9 cellular contexts compared by ENCODE assay signal in genomic region chr6:69732640-69733039, GRCh38.
A peak's percentile ranks its signal among the peaks of the same experiment; 100 is the strongest.
DNase-seq lines count a peak whose midpoint lies in the region; ATAC-seq and TF ChIP-seq lines count a peak whose summit lies in the region.
"Had no signal": no experiment of that assay in that cellular context is flagged by ENCODE, and none has a peak within 500 bp of the region (broad histone marks: within the 10 kb centered on the region; RNA-seq: fewer than 3 reads in every experiment).

No MANE protein-coding gene starts in this region.

- peaks cover 3% of the 10 kb centered on the region for H3K4me1 Mint-ChIP-seq in chondrocyte (ENCODE audit: low read depth)

- TF ChIP-seq CTCF in chondrocyte (IDR thresholded peaks at IDR 0.05): peak; percentile 81

- no peak overlapping the region for H3K27ac Mint-ChIP-seq in chondrocyte (ENCODE audit: unreplicated experiment)
- H3K27ac Mint-ChIP-seq: activated naive CD8-positive, alpha-beta T cell treated with anti-CD3 and anti-CD28 coated beads, Interleukin-2, amount 10 ng/mL, durations not matched to agents 7 days and 5 days had no signal

- DNase-seq in ACHN (peak; percentile 20), chondrocyte (ENCODE audit: low spot score) (no peak), NCI-H2196 (lab: John Stamatoyannopoulos, UW; ENCODE audit: unreplicated experiment) (no peak), NCI-H774 (lab: John Stamatoyannopoulos, UW) (no peak), amniotic stem cell (lab: John Stamatoyannopoulos, UW) (no peak), NCI-H524 treated with DMSO at 0.1 percent for 48 hours (lab: John Stamatoyannopoulos, UW) (no peak)
- DNase-seq: activated naive CD8-positive, alpha-beta T cell treated with anti-CD3 and anti-CD28 coated beads, Interleukin-2, amount 10 ng/mL, durations not matched to agents 7 days and 5 days had no signal

- no peak overlapping the region for H3K4me3 Mint-ChIP-seq in chondrocyte (ENCODE audit: unreplicated experiment)
- H3K4me3 Mint-ChIP-seq: activated naive CD8-positive, alpha-beta T cell treated with anti-CD3 and anti-CD28 coated beads, Interleukin-2, amount 10 ng/mL, durations not matched to agents 7 days and 5 days had no signal

- ATAC-seq in GM18870 (IDR thresholded peaks at IDR 0.05; ENCODE audit: unreplicated experiment) (peak; percentile 78), HG03558 (IDR thresholded peaks at IDR 0.05; ENCODE audit: extremely low read depth, unreplicated experiment) (peak; percentile 58)

- in situ Hi-C loops in ACHN (cut with HindIII; ENCODE audit: low pct_ligation_motif_present, low pct_unique_long_range_greater_than_20kb, low sequenced_read_pairs): no loop called here

- H3K36me3 Mint-ChIP-seq in chondrocyte (ENCODE audit: low read depth): no peaks in the 10 kb centered on the region

- H3K9me3 Mint-ChIP-seq in chondrocyte (ENCODE audit: low read depth): no peaks in the 10 kb centered on the region
- H3K9me3 Mint-ChIP-seq: activated naive CD8-positive, alpha-beta T cell treated with anti-CD3 and anti-CD28 coated beads, Interleukin-2, amount 10 ng/mL, durations not matched to agents 7 days and 5 days had no signal

- H3K27me3 Mint-ChIP-seq in chondrocyte (ENCODE audit: low read depth): no peaks in the 10 kb centered on the region
- H3K27me3 Mint-ChIP-seq: activated naive CD8-positive, alpha-beta T cell treated with anti-CD3 and anti-CD28 coated beads, Interleukin-2, amount 10 ng/mL, durations not matched to agents 7 days and 5 days had no signal
